ENCODE assay signal across 8 cellular contexts in the genomic region with DNA sequence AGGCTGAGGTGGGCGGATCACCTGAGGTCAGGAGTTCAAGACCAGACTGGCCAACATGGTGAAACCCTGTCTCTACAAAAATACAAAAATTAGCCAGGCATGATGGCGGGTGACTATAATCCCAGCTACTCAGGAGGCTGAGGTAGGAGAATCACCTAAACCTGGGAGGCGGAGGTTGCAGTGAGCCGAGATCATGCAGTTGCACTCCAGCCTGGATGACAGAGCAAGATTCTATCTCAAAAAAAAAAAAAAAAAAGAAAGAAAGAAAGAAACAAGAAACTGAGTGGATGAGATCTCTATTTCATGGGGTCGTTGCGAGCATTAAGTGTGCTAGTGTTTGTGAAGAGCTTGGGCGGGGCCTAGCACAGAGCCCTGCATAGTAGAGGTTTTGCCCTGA.
DNase-seq lines count a peak whose midpoint lies in the region; ATAC-seq, FAIRE-seq and TF ChIP-seq lines count a peak whose summit lies in the region.
"Not testable (repeated sequence)": the region's sequence is repeated elsewhere in the genome, so short reads cannot be mapped to it uniquely, and the experiment has no call there.

No MANE protein-coding gene starts in this region.

- not testable (repeated sequence) for H3K27ac ChIP-seq in CD4-positive, alpha-beta T cell (ENCODE audit: low read depth, low read length)
- H3K27ac ChIP-seq in PC-9 (peak overlapping the region; percentile 82; the same call in 1 of the 2 replicates), adrenal gland (peak overlapping the region in 4 of 5 donors; percentile 78 to 88 (median 82)), endothelial cell of umbilical vein (ENCODE audit: insufficient read depth, low read depth, low read length) (peak overlapping the region; percentile 77), spleen (peak overlapping the region in 7 of 8 donors; percentile 69 to 93 (median 84)), transverse colon (peak overlapping the region; percentile 65 to 73 (median 68))

- peaks cover 30% of the 10 kb centered on the region for H3F3A ChIP-seq in PC-9 (ENCODE audit: insufficient read depth, low read depth)

- not testable (repeated sequence) for H3K27me3 Mint-ChIP-seq in CD4-positive, alpha-beta T cell; naive thymus-derived CD8-positive, alpha-beta T cell
- H3K27me3 Mint-ChIP-seq in immature natural killer cell (ENCODE audit: low read depth in 3 of 3), result peaks cover 13 to 39% (median 32%) of the 10 kb centered on the region in 3 donors

- H3K4me2 ChIP-seq in PC-9, result peak overlapping the region; percentile 69; the same call in 1 of the 2 replicates
- not testable (repeated sequence) for H3K4me2 ChIP-seq in endothelial cell of umbilical vein (ENCODE audit: insufficient read depth, low read length)

- peaks cover 70% of the 10 kb centered on the region for H3K4me1 Mint-ChIP-seq in CD4-positive, alpha-beta T cell (ENCODE audit: low read depth)
- peaks cover 86 to 88% of the 10 kb centered on the region in 2 donors for H3K4me1 Mint-ChIP-seq in immature natural killer cell
- peaks cover 23 to 86% (median 66%) of the 10 kb centered on the region in 4 donors for H3K4me1 Mint-ChIP-seq in naive thymus-derived CD8-positive, alpha-beta T cell

- not testable (repeated sequence) for H3K9me2 ChIP-seq in PC-9 (ENCODE audit: insufficient read depth)

- not testable (repeated sequence) for H3K4me3 ChIP-seq in PC-9; adrenal gland; endothelial cell of umbilical vein (replicated peaks in 1 of 3; ENCODE audit: insufficient read depth in 1 of 3, low read depth in 1 of 3, low read length in 3 of 3); transverse colon
- H3K4me3 ChIP-seq in spleen, result peak overlapping the region in 1 of 8 donors; percentile 48

- TF ChIP-seq POLR2A in adrenal gland (IDR thresholded peaks at IDR 0.05); endothelial cell of umbilical vein (IDR thresholded peaks at IDR 0.05; ENCODE audit: low read depth, low read length); spleen (IDR thresholded peaks at IDR 0.05); transverse colon (IDR thresholded peaks at IDR 0.05): not testable (repeated sequence)

- not testable (repeated sequence) for DNase-seq in CD4-positive, alpha-beta T cell; PC-9; adrenal gland; endothelial cell of umbilical vein (ENCODE audit: low read depth, low spot score); immature natural killer cell; naive thymus-derived CD8-positive, alpha-beta T cell; transverse colon
- peak; percentile 21 for DNase-seq in spleen

- H3K27me3 ChIP-seq in CD4-positive, alpha-beta T cell (ENCODE audit: control insufficient read depth, insufficient read depth, low read length); PC-9 (ENCODE audit: insufficient read depth, low read depth); adrenal gland; endothelial cell of umbilical vein (ENCODE audit: control insufficient read depth in 2 of 2, insufficient read depth in 2 of 2, low read length in 2 of 2); spleen (replicated peaks in 1 of 7); transverse colon: not testable (repeated sequence)

- dilution Hi-C loops in endothelial cell of umbilical vein (cut with MboI; ENCODE audit: extremely low pct_ligation_motif_present, low sequenced_read_pairs), result not testable (repeated sequence)

- H3K36me3 Mint-ChIP-seq in CD4-positive, alpha-beta T cell (ENCODE audit: low read depth), result peaks cover 11% of the 10 kb centered on the region
- not testable (repeated sequence) for H3K36me3 Mint-ChIP-seq in immature natural killer cell; naive thymus-derived CD8-positive, alpha-beta T cell

- ATAC-seq in CD4-positive, alpha-beta T cell (ENCODE audit: poor library complexity); naive thymus-derived CD8-positive, alpha-beta T cell: not testable (repeated sequence)

- H3K4me1 ChIP-seq in PC-9 (replicated peaks; ENCODE audit: insufficient read depth), result peaks cover 28% of the 10 kb centered on the region
- peaks cover 19 to 37% of the 10 kb centered on the region in 2 donors for H3K4me1 ChIP-seq in adrenal gland (replicated peaks in 1 of 2)
- peaks cover 34% of the 10 kb centered on the region for H3K4me1 ChIP-seq in endothelial cell of umbilical vein (ENCODE audit: control insufficient read depth, extremely low read depth, insufficient read depth, low read length)
- peaks cover 44 to 88% (median 82%) of the 10 kb centered on the region in 6 donors for H3K4me1 ChIP-seq in spleen
- H3K4me1 ChIP-seq in transverse colon, result peaks cover 18 to 42% (median 20%) of the 10 kb centered on the region in 4 donors

- FAIRE-seq in endothelial cell of umbilical vein (lab: Jason Lieb, UNC), result not testable (repeated sequence)

- 95 to 96% (median 96%) methylated on average over 7 of the region's 7 CpGs for WGBS in adrenal gland, 4 donors
- 92 to 96% (median 93%) methylated on average over 7 of the region's 7 CpGs for WGBS in spleen, 5 donors
- WGBS in transverse colon (ENCODE audit: low coverage in 1 of 2), 2 donors, result 88 to 95% methylated on average over 6 to 7 of the region's 7 CpGs

- H2AFZ ChIP-seq in PC-9; endothelial cell of umbilical vein (ENCODE audit: low read depth, low read length): not testable (repeated sequence)

- H3K9me3 ChIP-seq in CD4-positive, alpha-beta T cell (ENCODE audit: control insufficient read depth, low read length); PC-9 (ENCODE audit: insufficient read depth, low read depth); adrenal gland (replicated peaks in 1 of 3); endothelial cell of umbilical vein (replicated peaks; ENCODE audit: control insufficient read depth, insufficient read depth, low read length); spleen; transverse colon: not testable (repeated sequence)

- not testable (repeated sequence) for TF ChIP-seq EP300 in transverse colon (IDR thresholded peaks at IDR 0.05; ENCODE audit: low read depth)

- in situ Hi-C loops in transverse colon (cut with MboI; ENCODE audit: low pct_ligation_motif_present in 1 of 4, low pct_unique_long_range_greater_than_20kb in 1 of 4, low sequenced_read_pairs in 3 of 4), result not testable (repeated sequence)

- not testable (repeated sequence) for H3K79me2 ChIP-seq in PC-9 (ENCODE audit: low read depth); endothelial cell of umbilical vein (ENCODE audit: control insufficient read depth, insufficient read depth, low read length)

- CTCF ChIA-PET in CD4-positive, alpha-beta T cell (lab: Charles Lee), result interaction anchor here (1.7 to 4.3 kb wide), 4 partner anchors 10 to 173 kb away, joined by 4 to 25 read pairs (median 5); a partner anchor contains a TSS
- CTCF ChIA-PET in PC-9 (lab: Charles Lee) (interaction anchor here (0.5 to 0.7 kb wide), 2 partner anchors 88 to 232 kb away, joined by 4 to 5 read pairs; no protein-coding TSS in a partner anchor), endothelial cell of umbilical vein (lab: Charles Lee) (interaction anchor here (1.0 to 3.6 kb wide), 11 partner anchors 21 to 172 kb away, joined by 3 to 80 read pairs (median 12); a partner anchor contains a TSS)

- intact Hi-C loops in CD4-positive, alpha-beta T cell (cut with DNase I, micrococcal nuclease); PC-9 (cut with micrococcal nuclease; ENCODE audit: unreplicated experiment); endothelial cell of umbilical vein (cut with micrococcal nuclease); spleen (cut with DNase I; ENCODE audit: low total_unique reads); transverse colon (cut with DNase I; ENCODE audit: low total_unique reads): not testable (repeated sequence)
- intact Hi-C loops in adrenal gland (cut with DNase I), result loop anchor here in 1 of 2 donors (5.0 kb wide), 1 partner anchor 65 kb away; a partner anchor contains a TSS

- H3K4me3 Mint-ChIP-seq in CD4-positive, alpha-beta T cell, result not testable (repeated sequence)
- peak overlapping the region; percentile 80 to 88 (median 81) for H3K4me3 Mint-ChIP-seq in immature natural killer cell
- H3K4me3 Mint-ChIP-seq in naive thymus-derived CD8-positive, alpha-beta T cell, result peak overlapping the region in 1 of 10 donors; percentile 68

- BruUV-seq in PC-9 (replicated peaks; lab: Mats Ljungman, UMichigan); endothelial cell of umbilical vein (replicated peaks; lab: Mats Ljungman, UMichigan): not testable (repeated sequence)

- peak overlapping the region; percentile 96 for H3K27ac Mint-ChIP-seq in CD4-positive, alpha-beta T cell
- H3K27ac Mint-ChIP-seq in immature natural killer cell, result peak overlapping the region; percentile 98 to 100 (median 100)
- peak overlapping the region in 7 of 10 donors; percentile 56 to 100 (median 99) for H3K27ac Mint-ChIP-seq in naive thymus-derived CD8-positive, alpha-beta T cell

- not testable (repeated sequence) for H3K9me3 Mint-ChIP-seq in CD4-positive, alpha-beta T cell; immature natural killer cell; naive thymus-derived CD8-positive, alpha-beta T cell

- H3K9ac ChIP-seq in endothelial cell of umbilical vein (replicated peaks; ENCODE audit: extremely low read depth, insufficient read depth, low read length), result not testable (repeated sequence)

- not testable (repeated sequence) for H3K9me1 ChIP-seq in endothelial cell of umbilical vein (replicated peaks; ENCODE audit: control insufficient read depth, extremely low read depth, insufficient read depth, low read length)

- not testable (repeated sequence) for TF ChIP-seq CTCF in CD4-positive, alpha-beta T cell (IDR thresholded peaks at IDR 0.05); PC-9 (conservative IDR thresholded peaks at IDR 0.05); adrenal gland (IDR thresholded peaks at IDR 0.05); endothelial cell of umbilical vein (IDR thresholded peaks at IDR 0.05; ENCODE audit: extremely low read depth in 1 of 2, insufficient read depth in 1 of 2, low read depth in 1 of 2, low read length in 2 of 2); spleen (IDR thresholded peaks at IDR 0.05 in 8 of 11, conservative IDR thresholded peaks at IDR 0.05 in 3 of 11); transverse colon (IDR thresholded peaks at IDR 0.05)

- H4K20me1 ChIP-seq in PC-9 (ENCODE audit: insufficient read depth); endothelial cell of umbilical vein (replicated peaks; ENCODE audit: control insufficient read depth, extremely low read depth, insufficient read depth, low read length): not testable (repeated sequence)

- not testable (repeated sequence) for H3K36me3 ChIP-seq in PC-9 (ENCODE audit: low read depth); adrenal gland (replicated peaks in 1 of 2); endothelial cell of umbilical vein (ENCODE audit: control insufficient read depth in 2 of 2, extremely low read depth in 1 of 2, insufficient read depth in 2 of 2, low read length in 2 of 2); spleen; transverse colon

- POLR2A ChIA-PET in CD4-positive, alpha-beta T cell (lab: Charles Lee), result interaction anchor here (0.5 to 1.9 kb wide), 5 partner anchors 21 to 216 kb away, joined by 3 to 6 read pairs (median 3); no protein-coding TSS in a partner anchor
- POLR2A ChIA-PET in PC-9 (lab: Charles Lee; ENCODE audit: unreplicated experiment), result not testable (repeated sequence)
- POLR2A ChIA-PET in endothelial cell of umbilical vein (lab: Charles Lee), result interaction anchor here (1.1 kb wide), 1 partner anchor 167 kb away, joined by 5 read pairs; no protein-coding TSS in a partner anchor
- POLR2A ChIA-PET in naive thymus-derived CD8-positive, alpha-beta T cell (lab: Charles Lee), result interaction anchor here (0.6 to 2.7 kb wide), 5 partner anchors 11 to 64 kb away, joined by 4 to 22 read pairs (median 8); a partner anchor contains a TSS
